ENCODE assay signal across 1 cellular context in genomic region chr4:39181905-39182638, GRCh38.
TF ChIP-seq lines count a peak whose summit lies in the region.

Gene WDR19 (plus strand): TSS chr4:39182529. CDS start chr4:39182558, 29 bp downstream.

TF ChIP-seq in K562, 482 proteins besides CTCF, POLR2A, EP300 and RAD21 (continued from another document and continues in another):
- peak; percentile 82 for TF ChIP-seq MGA (IDR thresholded peaks at IDR 0.05)
- no peak for TF ChIP-seq ZNF740 (CRISPR knock-in tag; IDR thresholded peaks at IDR 0.05)
- no peak for TF ChIP-seq ZNF740 (tag; IDR thresholded peaks at IDR 0.05)
- no peak for TF ChIP-seq TEAD1 (CRISPR knock-in tag; IDR thresholded peaks at IDR 0.05)
- TF ChIP-seq LEF1 (IDR thresholded peaks at IDR 0.05) = 0 out of 2 replicates have a peak, but pooled peaks have one; percentile 31
- TF ChIP-seq MEIS2 (IDR thresholded peaks at IDR 0.05; ENCODE audit: partially characterized antibody) = peak; percentile 68
- peak; percentile 29; the same call in 1 of the 2 replicates for TF ChIP-seq TCF7 (IDR thresholded peaks at IDR 0.05; ENCODE audit: borderline replicate concordance)
- TF ChIP-seq ZNF717 (CRISPR knock-in tag; IDR thresholded peaks at IDR 0.05) = no peak
- no peak for TF ChIP-seq DEAF1 (CRISPR knock-in tag; IDR thresholded peaks at IDR 0.05)
- TF ChIP-seq FOXM1 (IDR thresholded peaks at IDR 0.05; ENCODE audit: low read depth) = no peak
- TF ChIP-seq FOXM1 (CRISPR knock-in tag; IDR thresholded peaks at IDR 0.05; ENCODE audit: low read depth) = no peak
- peak; percentile 71 for TF ChIP-seq NBN (IDR thresholded peaks at IDR 0.05; ENCODE audit: low read depth)
- no peak for TF ChIP-seq CBFB (CRISPR knock-in tag; IDR thresholded peaks at IDR 0.05)
- TF ChIP-seq HINFP (tag; conservative IDR thresholded peaks at IDR 0.05; ENCODE audit: low read depth) = no peak
- TF ChIP-seq ZNF609 (CRISPR knock-in tag; IDR thresholded peaks at IDR 0.05; ENCODE audit: borderline replicate concordance) = no peak
- TF ChIP-seq HCFC1 (IDR thresholded peaks at IDR 0.05; ENCODE audit: low read depth, low read length) = peak; percentile 35
- peak; percentile 78; the same call in 1 of the 2 replicates for TF ChIP-seq SP1 (CRISPR knock-in tag; IDR thresholded peaks at IDR 0.05)
- peak; percentile 51 for TF ChIP-seq CCNT2 (IDR thresholded peaks at IDR 0.05; ENCODE audit: borderline replicate concordance, extremely low read depth, insufficient read length, low read depth, low read length)
- TF ChIP-seq ETV6 (IDR thresholded peaks at IDR 0.05; ENCODE audit: borderline replicate concordance in 1 of 2, low read depth in 2 of 2, low read length in 1 of 2) = no peak
- TF ChIP-seq ETV6 (CRISPR knock-in tag; IDR thresholded peaks at IDR 0.05; ENCODE audit: borderline replicate concordance) = no peak
- peak; percentile 36; the same call in 1 of the 2 replicates for TF ChIP-seq ZBTB33 (CRISPR knock-in tag; IDR thresholded peaks at IDR 0.05)
- TF ChIP-seq E2F1 (CRISPR knock-in tag; IDR thresholded peaks at IDR 0.05) = no peak
- peak; percentile 59; the same call in 1 of the 2 replicates for TF ChIP-seq SMARCE1 (IDR thresholded peaks at IDR 0.05)
- peak; percentile 84; the same call in 1 of the 2 replicates for TF ChIP-seq MAX (CRISPR knock-in tag; IDR thresholded peaks at IDR 0.05)
